Comparison of ENCODE assay signal across 8 cellular contexts in the genomic region with DNA sequence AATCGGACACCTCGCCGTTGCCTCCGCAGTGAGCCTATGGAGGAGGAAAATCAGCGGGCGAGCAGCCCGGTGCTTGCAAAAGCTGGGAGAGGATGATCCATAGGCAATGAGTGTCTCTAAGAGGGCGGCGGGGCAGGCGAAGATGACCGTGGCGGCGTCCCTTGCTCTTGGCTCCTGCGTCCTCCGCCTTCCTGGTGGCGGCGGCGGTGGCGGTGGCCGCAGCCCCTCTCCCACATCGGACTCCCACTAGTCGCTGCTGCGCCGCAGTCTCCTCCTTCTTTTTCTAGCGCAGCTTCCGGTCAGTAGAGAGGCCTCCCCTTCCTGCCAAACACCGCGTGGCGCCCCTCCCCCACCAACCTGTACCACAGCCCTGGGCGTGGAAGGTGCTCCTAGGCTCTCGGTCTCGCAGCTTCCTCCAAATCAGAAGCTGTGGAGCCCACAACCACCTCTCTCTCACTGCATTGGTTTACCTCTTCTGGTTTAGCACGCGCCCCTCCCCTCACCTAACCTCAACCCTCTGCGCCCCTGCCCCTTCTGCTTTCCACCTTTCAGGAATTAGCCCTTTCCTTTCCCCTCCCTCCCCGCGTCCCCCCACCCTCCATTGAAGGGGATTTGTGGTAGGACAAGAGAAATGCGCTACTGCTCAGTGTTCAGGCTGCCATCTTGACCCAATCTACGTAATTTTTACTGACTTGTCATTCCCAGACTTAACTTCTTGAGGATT. TPM values are rescaled to one million over a fixed set of nuclear protein-coding genes. Genes with fewer than 3 reads are reported as not detected.
DNase-seq lines count a peak whose midpoint lies in the region; ATAC-seq and TF ChIP-seq lines count a peak whose summit lies in the region.

SPIN3 (minus strand) TSS at position 271 of the 724 bp plus-strand sequence. CDS start 594 bp downstream, outside the sequence.

- H3K4me1 ChIP-seq in smooth muscle cell (ENCODE audit: low read depth): no peaks in the 10 kb centered on the region

- H3K4me2 ChIP-seq in smooth muscle cell: peak within 1 kb of the TSS; percentile 83

- H3K4me3 Mint-ChIP-seq in central memory CD8-positive, alpha-beta T cell: peak within 1 kb of the TSS; percentile 86

- peak within 1 kb of the TSS; percentile 7 for H3K27ac ChIP-seq in smooth muscle cell (ENCODE audit: low read depth)

- no peaks in the 10 kb centered on the region for H3K36me3 ChIP-seq in smooth muscle cell (ENCODE audit: low read depth)

- H3K36me3 Mint-ChIP-seq in central memory CD8-positive, alpha-beta T cell (ENCODE audit: insufficient read depth): peaks cover 2% of the 10 kb centered on the region

- peak within 1 kb of the TSS; percentile 79 for H3K27ac Mint-ChIP-seq in central memory CD8-positive, alpha-beta T cell (ENCODE audit: low read depth)

- no peak within 1 kb of the TSS for H3K9ac ChIP-seq in smooth muscle cell (ENCODE audit: low read depth)

- peak; percentile 72 for DNase-seq in NCI-H2107 treated with DMSO at 0.1 percent for 48 hours (lab: John Stamatoyannopoulos, UW; ENCODE audit: unreplicated experiment)
- peak; percentile 6 to 23 (median 19) for DNase-seq in activated CD4-positive, CD25-positive, alpha-beta regulatory T cell (lab: John Stamatoyannopoulos, UW)
- DNase-seq in central memory CD8-positive, alpha-beta T cell (ENCODE audit: low spot score in 2 of 2): no peak
- DNase-seq in islet precursor cell: peak; percentile 96
- DNase-seq in smooth muscle cell (lab: John Stamatoyannopoulos, UW; ENCODE audit: unreplicated experiment): peak; percentile 4
- DNase-seq in NCI-H1694 (lab: John Stamatoyannopoulos, UW): no peak

- H3K79me2 ChIP-seq in smooth muscle cell (ENCODE audit: low read depth): no peaks in the 10 kb centered on the region

- no peak for TF ChIP-seq CTCF in smooth muscle cell (IDR thresholded peaks at IDR 0.05; ENCODE audit: borderline replicate concordance, insufficient read depth, poor library complexity, severe bottlenecking)

- peak within 1 kb of the TSS; percentile 58 for H3K4me3 ChIP-seq in smooth muscle cell

- 56% methylated on average over 32 of the region's 39 CpGs for WGBS in smooth muscle cell (ENCODE audit: low lambda C conversion rate)

- H3K9me3 ChIP-seq in smooth muscle cell (replicated peaks; ENCODE audit: low read depth): no peaks in the 10 kb centered on the region

- H2AFZ ChIP-seq in smooth muscle cell (ENCODE audit: low read depth): peak within 1 kb of the TSS; percentile 46

- no peaks in the 10 kb centered on the region for H3K9me3 Mint-ChIP-seq in central memory CD8-positive, alpha-beta T cell

- H3F3A ChIP-seq in smooth muscle cell (ENCODE audit: low read depth): no peaks in the 10 kb centered on the region

- ATAC-seq in GM18499 (IDR thresholded peaks at IDR 0.05; ENCODE audit: insufficient read depth, unreplicated experiment) (peak; percentile 83), HG02798 (IDR thresholded peaks at IDR 0.05; ENCODE audit: poor library complexity, unreplicated experiment) (peak; percentile 100)
- ATAC-seq in central memory CD8-positive, alpha-beta T cell (replicated peaks; ENCODE audit: extremely low read depth, poor library complexity, severe bottlenecking): peak; percentile 28

- H4K20me1 ChIP-seq in smooth muscle cell (ENCODE audit: low read depth): no peaks in the 10 kb centered on the region

- peaks cover 11% of the 10 kb centered on the region for H3K4me1 Mint-ChIP-seq in central memory CD8-positive, alpha-beta T cell

- H3K27me3 Mint-ChIP-seq in central memory CD8-positive, alpha-beta T cell: no peaks in the 10 kb centered on the region

- H3K27me3 ChIP-seq in smooth muscle cell (ENCODE audit: low read depth): no peaks in the 10 kb centered on the region

RNA-seq across cellular contexts. Expression of gene SPIN3, which starts in this region (rescaled TPM):
- total RNA-seq in smooth muscle cell: 7.8 and 8.0 TPM in 2 replicates
- 2.4 and 4.3 TPM in 2 replicates for polyA plus RNA-seq in smooth muscle cell

Comparison
In these comparisons a context has a peak if more than half of its experiments do, and no peak if none do; other contexts are left out.
1. ATAC-seq: peak in every context shown above with its lines; median percentile 100 in HG02798; 83 in GM18499; 28 in central memory CD8-positive, alpha-beta T cell.
2. DNase-seq: peak in NCI-H2107 treated with DMSO at 0.1 percent for 48 hours (single experiment), activated CD4-positive, CD25-positive, alpha-beta regulatory T cell (4 of 4), islet precursor cell (single experiment) and smooth muscle cell (single experiment); none in central memory CD8-positive, alpha-beta T cell (0 of 2) and NCI-H1694 (single experiment).